In genomic region chr9:129834489-129835127, GRCh38 we compare ENCODE assay signal across 8 cellular contexts. TPM values are rescaled to one million over a fixed set of nuclear protein-coding genes. Genes with fewer than 3 reads are reported as not detected.
DNase-seq lines count a peak whose midpoint lies in the region; ATAC-seq, FAIRE-seq and TF ChIP-seq lines count a peak whose summit lies in the region.

No MANE protein-coding gene starts in this region.

- no peaks in the 10 kb centered on the region for H3K27me3 ChIP-seq in endothelial cell of umbilical vein (ENCODE audit: control insufficient read depth in 2 of 2, insufficient read depth in 2 of 2, low read length in 2 of 2)

- peaks cover 39% of the 10 kb centered on the region for H3K36me3 Mint-ChIP-seq in activated CD4-positive, alpha-beta T cell treated with anti-CD3 and anti-CD28 coated beads for 36 hours (ENCODE audit: low read depth)
- H3K36me3 Mint-ChIP-seq in natural killer cell treated with Interleukin-12 subunit alpha and Interleukin-12 subunit beta and Interleukin-15 and Interleukin-18, amount 100 ng/mL, for 72 hours: peaks cover 11% of the 10 kb centered on the region

- peak overlapping the region; percentile 94 for H2AFZ ChIP-seq in endothelial cell of umbilical vein (ENCODE audit: low read depth, low read length)

- H3K9me1 ChIP-seq in endothelial cell of umbilical vein (replicated peaks; ENCODE audit: control insufficient read depth, extremely low read depth, insufficient read depth, low read length): no peaks in the 10 kb centered on the region

- peak overlapping the region; percentile 53 for H3K4me2 ChIP-seq in endothelial cell of umbilical vein (ENCODE audit: insufficient read depth, low read length)

- H3K4me3 ChIP-seq in endothelial cell of umbilical vein (replicated peaks in 1 of 3; ENCODE audit: insufficient read depth in 1 of 3, low read depth in 1 of 3, low read length in 3 of 3): peak overlapping the region; percentile 60 to 82 (median 61)

- peak overlapping the region; percentile 96 for H3K4me3 Mint-ChIP-seq in activated CD4-positive, alpha-beta T cell treated with anti-CD3 and anti-CD28 coated beads for 36 hours
- H3K4me3 Mint-ChIP-seq in natural killer cell treated with Interleukin-12 subunit alpha and Interleukin-12 subunit beta and Interleukin-15 and Interleukin-18, amount 100 ng/mL, for 72 hours: peak overlapping the region; percentile 95

- peaks cover 6% of the 10 kb centered on the region for H3K79me2 ChIP-seq in endothelial cell of umbilical vein (ENCODE audit: control insufficient read depth, insufficient read depth, low read length)

- peaks cover 15% of the 10 kb centered on the region for H3K4me1 ChIP-seq in endothelial cell of umbilical vein (ENCODE audit: control insufficient read depth, extremely low read depth, insufficient read depth, low read length)

- peaks cover 4% of the 10 kb centered on the region in 2 experiments for H3K36me3 ChIP-seq in endothelial cell of umbilical vein (ENCODE audit: control insufficient read depth in 2 of 2, extremely low read depth in 1 of 2, insufficient read depth in 2 of 2, low read length in 2 of 2)

- TF ChIP-seq CTCF in 22Rv1 (IDR thresholded peaks at IDR 0.05) (no peak), endothelial cell of umbilical vein (IDR thresholded peaks at IDR 0.05; ENCODE audit: extremely low read depth in 1 of 2, insufficient read depth in 1 of 2, low read depth in 1 of 2, low read length in 2 of 2) (no peak)

- CTCF ChIA-PET in activated CD4-positive, alpha-beta T cell treated with anti-CD3 and anti-CD28 coated beads for 36 hours (lab: Charles Lee): interaction anchor here (0.6 to 0.7 kb wide), 2 partner anchors 51 to 596 kb away, joined by 3 read pairs; no protein-coding TSS in a partner anchor
- CTCF ChIA-PET in endothelial cell of umbilical vein (lab: Charles Lee): interaction anchor here (0.9 to 1.2 kb wide), 2 partner anchors 44 to 265 kb away, joined by 3 read pairs; no protein-coding TSS in a partner anchor

- TSS peak; percentile 62 for BruUV-seq in endothelial cell of umbilical vein (replicated peaks; lab: Mats Ljungman, UMichigan)

- intact Hi-C loops in activated CD4-positive, alpha-beta T cell treated with anti-CD3 and anti-CD28 coated beads for 36 hours (cut with DNase I, micrococcal nuclease): loop anchor here (1.0 to 10.0 kb wide), 10 partner anchors 10 to 510 kb away; partner anchors contain the start of genes TOR1A (in 2 of the 2), ASB6 (in 1 of the 2), FNBP1 (in 1 of the 2) and TOR1B (in 1 of the 2)
- intact Hi-C loops in endothelial cell of umbilical vein (cut with micrococcal nuclease): loop anchor here (1.0 to 5.0 kb wide), 4 partner anchors 10 to 263 kb away; partner anchors contain the start of genes FNBP1 and TOR1A

- peak; percentile 19 for ATAC-seq in GM19328 (IDR thresholded peaks at IDR 0.05; ENCODE audit: unreplicated experiment)
- peak; percentile 18 for ATAC-seq in HG03457 (IDR thresholded peaks at IDR 0.05; ENCODE audit: unreplicated experiment)
- peak; percentile 3 for ATAC-seq in activated CD4-positive, alpha-beta T cell treated with anti-CD3 and anti-CD28 coated beads for 36 hours
- peak in 1 of 2 donors; percentile 32 for ATAC-seq in natural killer cell treated with Interleukin-12 subunit alpha and Interleukin-12 subunit beta and Interleukin-15 and Interleukin-18, amount 100 ng/mL, for 72 hours

- POLR2A ChIA-PET in activated CD4-positive, alpha-beta T cell treated with anti-CD3 and anti-CD28 coated beads for 36 hours (lab: Charles Lee): interaction anchor here (0.6 to 1.5 kb wide), 3 partner anchors 30 to 481 kb away, joined by 3 to 4 read pairs (median 3); no protein-coding TSS in a partner anchor
- POLR2A ChIA-PET in endothelial cell of umbilical vein (lab: Charles Lee): interaction anchor here (0.6 to 0.8 kb wide), 2 partner anchors 208 to 235 kb away, joined by 3 to 6 read pairs; no protein-coding TSS in a partner anchor

- peak overlapping the region; percentile 82 for H3K9ac ChIP-seq in endothelial cell of umbilical vein (replicated peaks; ENCODE audit: extremely low read depth, insufficient read depth, low read length)

- no peaks in the 10 kb centered on the region for H3K27me3 Mint-ChIP-seq in activated CD4-positive, alpha-beta T cell treated with anti-CD3 and anti-CD28 coated beads for 36 hours
- no peaks in the 10 kb centered on the region for H3K27me3 Mint-ChIP-seq in natural killer cell treated with Interleukin-12 subunit alpha and Interleukin-12 subunit beta and Interleukin-15 and Interleukin-18, amount 100 ng/mL, for 72 hours

- no peaks in the 10 kb centered on the region for H3K9me3 ChIP-seq in endothelial cell of umbilical vein (replicated peaks; ENCODE audit: control insufficient read depth, insufficient read depth, low read length)

- H3K27ac ChIP-seq in 22Rv1 (peak overlapping the region; percentile 65), endothelial cell of umbilical vein (ENCODE audit: insufficient read depth, low read depth, low read length) (peak overlapping the region; percentile 18)

- H3K27ac Mint-ChIP-seq in activated CD4-positive, alpha-beta T cell treated with anti-CD3 and anti-CD28 coated beads for 36 hours: peak overlapping the region; percentile 96
- peak overlapping the region; percentile 91 to 94 for H3K27ac Mint-ChIP-seq in natural killer cell treated with Interleukin-12 subunit alpha and Interleukin-12 subunit beta and Interleukin-15 and Interleukin-18, amount 100 ng/mL, for 72 hours

- peak; percentile 37 for FAIRE-seq in endothelial cell of umbilical vein (lab: Jason Lieb, UNC)

- no peaks in the 10 kb centered on the region for H3K9me3 Mint-ChIP-seq in activated CD4-positive, alpha-beta T cell treated with anti-CD3 and anti-CD28 coated beads for 36 hours (ENCODE audit: low read depth)
- no peaks in the 10 kb centered on the region for H3K9me3 Mint-ChIP-seq in natural killer cell treated with Interleukin-12 subunit alpha and Interleukin-12 subunit beta and Interleukin-15 and Interleukin-18, amount 100 ng/mL, for 72 hours

- no peak for TF ChIP-seq POLR2A in endothelial cell of umbilical vein (IDR thresholded peaks at IDR 0.05; ENCODE audit: low read depth, low read length)

- peaks cover 49% of the 10 kb centered on the region for H3K4me1 Mint-ChIP-seq in activated CD4-positive, alpha-beta T cell treated with anti-CD3 and anti-CD28 coated beads for 36 hours
- peaks cover 44 to 48% of the 10 kb centered on the region in 2 donors for H3K4me1 Mint-ChIP-seq in natural killer cell treated with Interleukin-12 subunit alpha and Interleukin-12 subunit beta and Interleukin-15 and Interleukin-18, amount 100 ng/mL, for 72 hours (ENCODE audit: low read depth in 2 of 2)

- DNase-seq in activated CD4-positive, alpha-beta T cell treated with anti-CD3 and anti-CD28 coated beads for 36 hours: peak; percentile 61
- DNase-seq in endothelial cell of umbilical vein (ENCODE audit: low read depth, low spot score) (no peak), epidermal melanocyte (ENCODE audit: insufficient read length, low spot score) (no peak), A172 (ENCODE audit: low spot score) (no peak)
- DNase-seq in natural killer cell treated with Interleukin-12 subunit alpha and Interleukin-12 subunit beta and Interleukin-15 and Interleukin-18, amount 100 ng/mL, for 72 hours (ENCODE audit: low spot score): no peak

- dilution Hi-C loops in endothelial cell of umbilical vein (cut with MboI; ENCODE audit: extremely low pct_ligation_motif_present, low sequenced_read_pairs): no loop called here

- H4K20me1 ChIP-seq in endothelial cell of umbilical vein (replicated peaks; ENCODE audit: control insufficient read depth, extremely low read depth, insufficient read depth, low read length): no peaks in the 10 kb centered on the region

RNA-seq across cellular contexts. Expression of gene C9orf78, which starts 0.5 kb away (rescaled TPM):
- total RNA-seq in activated CD4-positive, alpha-beta T cell treated with anti-CD3 and anti-CD28 coated beads for 36 hours: 10 to 100 TPM; 42.8 to 59.8 TPM
- 34.6 and 34.7 TPM in 2 replicates for total RNA-seq in endothelial cell of umbilical vein
- 11.4 and 17.9 TPM in 2 replicates for polyA plus RNA-seq in endothelial cell of umbilical vein
- polyA plus RNA-seq in endothelial cell of umbilical vein (2011; cell fraction: cytosol; rRNA removed): 31.5 and 33.7 TPM in 2 replicates
- polyA plus RNA-seq in endothelial cell of umbilical vein (2011; cell fraction: nucleus; rRNA removed): 6.7 and 11.3 TPM in 2 replicates
- polyA plus RNA-seq in endothelial cell of umbilical vein (2012): 48.3 and 61.7 TPM in 2 replicates
- 6.3 and 6.5 TPM in 2 replicates for polyA minus RNA-seq in endothelial cell of umbilical vein
- 20.5 TPM for polyA minus RNA-seq in endothelial cell of umbilical vein (2011; cell fraction: cytosol; rRNA and poly(A)+ RNA removed)
- polyA minus RNA-seq in endothelial cell of umbilical vein (2011; cell fraction: nucleus; rRNA and poly(A)+ RNA removed): 3.9 and 4.8 TPM in 2 replicates
- total RNA-seq in natural killer cell treated with Interleukin-12 subunit alpha and Interleukin-12 subunit beta and Interleukin-15 and Interleukin-18, amount 100 ng/mL, for 72 hours: 10 to 100 TPM; 39.8 to 65.3 TPM
- total RNA-seq in A172 (2014; rRNA removed; shearing (Covaris generic)): 71.9 and 75.3 TPM in 2 replicates

RNA-seq across cellular contexts. Expression of gene USP20, which starts 0.7 kb away (rescaled TPM):
- total RNA-seq in activated CD4-positive, alpha-beta T cell treated with anti-CD3 and anti-CD28 coated beads for 36 hours: 10 to 100 TPM; 37.6 to 48.5 TPM
- total RNA-seq in endothelial cell of umbilical vein: 13.4 and 17.4 TPM in 2 replicates
- 25.9 and 30.1 TPM in 2 replicates for polyA plus RNA-seq in endothelial cell of umbilical vein
- polyA plus RNA-seq in endothelial cell of umbilical vein (2011; cell fraction: cytosol; rRNA removed): 8.7 and 14.4 TPM in 2 replicates
- polyA plus RNA-seq in endothelial cell of umbilical vein (2011; cell fraction: nucleus; rRNA removed): 62.5 and 71.0 TPM in 2 replicates
- 9.7 and 15.3 TPM in 2 replicates for polyA plus RNA-seq in endothelial cell of umbilical vein (2012)
- polyA minus RNA-seq in endothelial cell of umbilical vein: 17.3 and 21.8 TPM in 2 replicates
- polyA minus RNA-seq in endothelial cell of umbilical vein (2011; cell fraction: cytosol; rRNA and poly(A)+ RNA removed): 11.5 TPM
- polyA minus RNA-seq in endothelial cell of umbilical vein (2011; cell fraction: nucleus; rRNA and poly(A)+ RNA removed): 9.6 and 16.5 TPM in 2 replicates
- 10 to 100 TPM; 34.7 to 44.3 TPM for total RNA-seq in natural killer cell treated with Interleukin-12 subunit alpha and Interleukin-12 subunit beta and Interleukin-15 and Interleukin-18, amount 100 ng/mL, for 72 hours
- total RNA-seq in A172 (2014; rRNA removed; shearing (Covaris generic)): 4.5 and 7.0 TPM in 2 replicates

RNA-seq across cellular contexts. Expression of gene TOR1A, which starts 10.7 kb away (rescaled TPM):
- total RNA-seq in activated CD4-positive, alpha-beta T cell treated with anti-CD3 and anti-CD28 coated beads for 36 hours: 10 to 100 TPM; 34.9 to 39.7 TPM
- total RNA-seq in endothelial cell of umbilical vein: 56.6 and 57.8 TPM in 2 replicates
- 89.8 and 93.5 TPM in 2 replicates for polyA plus RNA-seq in endothelial cell of umbilical vein
- 98.7 and 102 TPM in 2 replicates for polyA plus RNA-seq in endothelial cell of umbilical vein (2011; cell fraction: cytosol; rRNA removed)
- polyA plus RNA-seq in endothelial cell of umbilical vein (2011; cell fraction: nucleus; rRNA removed): 39.3 and 52.0 TPM in 2 replicates
- polyA plus RNA-seq in endothelial cell of umbilical vein (2012): 60.4 and 79.6 TPM in 2 replicates
- 69.7 and 73.8 TPM in 2 replicates for polyA minus RNA-seq in endothelial cell of umbilical vein
- polyA minus RNA-seq in endothelial cell of umbilical vein (2011; cell fraction: cytosol; rRNA and poly(A)+ RNA removed): 34.3 TPM
- polyA minus RNA-seq in endothelial cell of umbilical vein (2011; cell fraction: nucleus; rRNA and poly(A)+ RNA removed): 22.5 and 28.8 TPM in 2 replicates
- total RNA-seq in natural killer cell treated with Interleukin-12 subunit alpha and Interleukin-12 subunit beta and Interleukin-15 and Interleukin-18, amount 100 ng/mL, for 72 hours: 10 to 100 TPM; 53.5 to 54.7 TPM
- total RNA-seq in A172 (2014; rRNA removed; shearing (Covaris generic)): 47.8 and 53.2 TPM in 2 replicates

RNA-seq across cellular contexts. Expression of gene TOR1B, which starts 31.6 kb away (rescaled TPM):
- total RNA-seq in activated CD4-positive, alpha-beta T cell treated with anti-CD3 and anti-CD28 coated beads for 36 hours: 10 to 100 TPM; 18.0 to 22.1 TPM
- total RNA-seq in endothelial cell of umbilical vein: 23.1 and 29.5 TPM in 2 replicates
- polyA plus RNA-seq in endothelial cell of umbilical vein: 25.2 and 27.0 TPM in 2 replicates
- 22.4 and 22.6 TPM in 2 replicates for polyA plus RNA-seq in endothelial cell of umbilical vein (2011; cell fraction: cytosol; rRNA removed)
- 17.9 and 18.6 TPM in 2 replicates for polyA plus RNA-seq in endothelial cell of umbilical vein (2011; cell fraction: nucleus; rRNA removed)
- polyA plus RNA-seq in endothelial cell of umbilical vein (2012): 25.9 and 29.9 TPM in 2 replicates
- polyA minus RNA-seq in endothelial cell of umbilical vein: 23.0 and 27.1 TPM in 2 replicates
- polyA minus RNA-seq in endothelial cell of umbilical vein (2011; cell fraction: cytosol; rRNA and poly(A)+ RNA removed): 19.9 TPM
- 7.2 and 9.2 TPM in 2 replicates for polyA minus RNA-seq in endothelial cell of umbilical vein (2011; cell fraction: nucleus; rRNA and poly(A)+ RNA removed)
- total RNA-seq in natural killer cell treated with Interleukin-12 subunit alpha and Interleukin-12 subunit beta and Interleukin-15 and Interleukin-18, amount 100 ng/mL, for 72 hours: 10 to 100 TPM; 23.0 to 24.5 TPM
- total RNA-seq in A172 (2014; rRNA removed; shearing (Covaris generic)): 47.9 and 80.4 TPM in 2 replicates
